Comparison of ENCODE assay signal across 21 cellular contexts in genomic region chr17:50349241-50349595, GRCh38. TPM values are rescaled to one million over a fixed set of nuclear protein-coding genes. Genes with fewer than 3 reads are reported as not detected.
DNase-seq lines count a peak whose midpoint lies in the region; ATAC-seq, FAIRE-seq and TF ChIP-seq lines count a peak whose summit lies in the region.
"Had no signal": no experiment of that assay in that cellular context is flagged by ENCODE, and none has a peak within 500 bp of the region (broad histone marks: within the 10 kb centered on the region; RNA-seq: fewer than 3 reads in every experiment).

No MANE protein-coding gene starts in this region.

- H4K20me1 ChIP-seq in K562 (replicated peaks; ENCODE audit: control insufficient read depth, insufficient read depth, low read length), result no peaks in the 10 kb centered on the region; the same call in 1 of the 2 replicates

- in situ Hi-C loops in K562 (cut with MboI), result no loop called here

- TF ChIP-seq CTCF in RWPE1 (conservative IDR thresholded peaks at IDR 0.05; ENCODE audit: low read depth) (no peak), K562 (IDR thresholded peaks at IDR 0.05 in 2 of 3, conservative IDR thresholded peaks at IDR 0.05 in 1 of 3; ENCODE audit: insufficient read depth in 2 of 3, low read depth in 1 of 3, low read length in 3 of 3) (no peak), body of pancreas (IDR thresholded peaks at IDR 0.05) (no peak), colonic mucosa (IDR thresholded peaks at IDR 0.05) (no peak)

- intact Hi-C loops in K562 (cut with micrococcal nuclease), result no loop called here
- intact Hi-C loops in sciatic nerve (cut with DNase I), result no loop called here
- intact Hi-C loops in body of pancreas (cut with DNase I), result no loop called here
- intact Hi-C loops in colonic mucosa (cut with DNase I), result no loop called here

- peak overlapping the region; percentile 25 for H3K4me3 Mint-ChIP-seq in activated CD8-positive, alpha-beta memory T cell treated with anti-CD3 and anti-CD28 coated beads, Interleukin-2, amount 10 ng/mL, durations not matched to agents 7 days and 5 days
- H3K4me3 Mint-ChIP-seq: activated B cell treated with CpG ODN at 0.5 μM for 24 hours; CD14-positive monocyte; central memory CD8-positive, alpha-beta T cell; stimulated activated naive CD8-positive, alpha-beta T cell treated with anti-CD3 and anti-CD28 coated beads, Interleukin-15, Interleukin-2, amounts not matched to agents 100 ng/mL and 50 ng/mL, for 24 hours had no signal

- WGBS in K562 (ENCODE audit: insufficient coverage, low coverage, missing lambda C conversion rate), result 89% methylated on average over 5 of the region's 5 CpGs
- 89 to 92% methylated on average over 5 of the region's 5 CpGs for WGBS in body of pancreas, 2 donors

- H3K27ac Mint-ChIP-seq in activated CD8-positive, alpha-beta memory T cell treated with anti-CD3 and anti-CD28 coated beads, Interleukin-2, amount 10 ng/mL, durations not matched to agents 7 days and 5 days, result peak overlapping the region; percentile 39
- H3K27ac Mint-ChIP-seq: activated B cell treated with CpG ODN at 0.5 μM for 24 hours had no signal

- CTCF ChIA-PET in activated CD8-positive, alpha-beta memory T cell treated with anti-CD3 and anti-CD28 coated beads, Interleukin-2, amount 10 ng/mL, durations not matched to agents 7 days and 5 days (lab: Charles Lee), result interaction anchor here (1.1 to 5.0 kb wide), 4 partner anchors 9 to 149 kb away, joined by 3 to 32 read pairs (median 5); no protein-coding TSS in a partner anchor
- CTCF ChIA-PET in RWPE1 (lab: Yijun Ruan, JAX), result interaction anchor here (0.8 to 2.0 kb wide), 2 partner anchors 13 to 107 kb away, joined by 4 to 7 read pairs; no protein-coding TSS in a partner anchor
- CTCF ChIA-PET in K562 (lab: Yijun Ruan, JAX; ENCODE audit: low intra/inter-chr PET ratio), result no interaction called here

- H3K9me3 Mint-ChIP-seq in activated CD8-positive, alpha-beta memory T cell treated with anti-CD3 and anti-CD28 coated beads, Interleukin-2, amount 10 ng/mL, durations not matched to agents 7 days and 5 days (ENCODE audit: low read depth), result no peaks in the 10 kb centered on the region
- H3K9me3 Mint-ChIP-seq: activated B cell treated with CpG ODN at 0.5 μM for 24 hours; CD14-positive monocyte; central memory CD8-positive, alpha-beta T cell; naive thymus-derived CD4-positive, alpha-beta T cell; stimulated activated naive CD8-positive, alpha-beta T cell treated with anti-CD3 and anti-CD28 coated beads, Interleukin-15, Interleukin-2, amounts not matched to agents 100 ng/mL and 50 ng/mL, for 24 hours had no signal

- no peaks in the 10 kb centered on the region for H3K36me3 Mint-ChIP-seq in activated CD8-positive, alpha-beta memory T cell treated with anti-CD3 and anti-CD28 coated beads, Interleukin-2, amount 10 ng/mL, durations not matched to agents 7 days and 5 days

- H3K79me2 ChIP-seq in K562 (ENCODE audit: control insufficient read depth, insufficient read depth, low read length), result peaks cover 18% of the 10 kb centered on the region

- no peak overlapping the region for H2AFZ ChIP-seq in K562 (ENCODE audit: low read depth, low read length)

- TF ChIP-seq RAD21 in K562 (CRISPR knock-in tag; conservative IDR thresholded peaks at IDR 0.05 in 1 of 2, IDR thresholded peaks at IDR 0.05 in 1 of 2), result no peak

- H3K27ac ChIP-seq in RWPE1, result peak overlapping the region; percentile 73
- no peak overlapping the region for H3K27ac ChIP-seq in K562 (ENCODE audit: extremely low read depth, low read depth, low read length)
- H3K27ac ChIP-seq in body of pancreas, result no peak overlapping the region
- no peak overlapping the region for H3K27ac ChIP-seq in colonic mucosa
- H3K27ac ChIP-seq: upper lobe of right lung had no signal

- H3K4me3 ChIP-seq in K562, result no peak overlapping the region
- no peak overlapping the region for H3K4me3 ChIP-seq in body of pancreas
- H3K4me3 ChIP-seq in colonic mucosa, result no peak overlapping the region
- H3K4me3 ChIP-seq: lung, upper lobe of right lung had no signal

- peaks cover 3% of the 10 kb centered on the region for H3K9me1 ChIP-seq in K562 (ENCODE audit: control insufficient read depth, insufficient read depth, low read length)

- H3K27me3 ChIP-seq in K562 (ENCODE audit: control insufficient read depth in 2 of 2, insufficient read depth in 2 of 2, low read length in 2 of 2) (no peaks in the 10 kb centered on the region; a peak in 1 of 5 replicates), body of pancreas (no peaks in the 10 kb centered on the region), colonic mucosa (no peaks in the 10 kb centered on the region)
- H3K27me3 ChIP-seq: upper lobe of right lung had no signal

- no peaks in the 10 kb centered on the region for H3K9me3 ChIP-seq in K562 (replicated peaks; ENCODE audit: control insufficient read depth, insufficient read depth, low read depth, low read length)
- H3K9me3 ChIP-seq in body of pancreas, result no peaks in the 10 kb centered on the region
- no peaks in the 10 kb centered on the region for H3K9me3 ChIP-seq in colonic mucosa
- H3K9me3 ChIP-seq: upper lobe of right lung had no signal

- TF ChIP-seq POLR2A in K562 (conservative IDR thresholded peaks at IDR 0.05) (no peak), body of pancreas (IDR thresholded peaks at IDR 0.05) (no peak)

- H3K4me1 Mint-ChIP-seq in activated CD8-positive, alpha-beta memory T cell treated with anti-CD3 and anti-CD28 coated beads, Interleukin-2, amount 10 ng/mL, durations not matched to agents 7 days and 5 days, result peaks cover 39% of the 10 kb centered on the region

- TF ChIP-seq EP300 in K562 (IDR thresholded peaks at IDR 0.05; ENCODE audit: low read length), result no peak

- no peak overlapping the region for H3K9ac ChIP-seq in K562 (ENCODE audit: insufficient read depth in 1 of 2, low read depth in 2 of 2, low read length in 2 of 2)
- H3K9ac ChIP-seq in colonic mucosa (ENCODE audit: low read depth in 2 of 2, low read length in 2 of 2), result no peak overlapping the region

- DNase-seq in activated CD8-positive, alpha-beta memory T cell treated with anti-CD3 and anti-CD28 coated beads, Interleukin-2, amount 10 ng/mL, durations not matched to agents 7 days and 5 days, result peak; percentile 33
- DNase-seq in activated CD8-positive, alpha-beta memory T cell treated with anti-CD3 and anti-CD28 coated beads for 24 hours, result no peak
- DNase-seq in RWPE1 (ENCODE audit: low spot score) (no peak), K562 (ENCODE audit: extremely low read depth in 1 of 4, low spot score in 3 of 4) (no peak), sciatic nerve (ENCODE audit: low spot score) (peak; percentile 38), body of pancreas (no peak), colonic mucosa (no peak), NCI-H146 (lab: John Stamatoyannopoulos, UW) (no peak)
- DNase-seq: activated B cell treated with CpG ODN at 0.5 μM for 24 hours; DND-41; effector CD8-positive, alpha-beta T cell; naive thymus-derived CD4-positive, alpha-beta T cell; NK-92 treated with Interleukin-12 subunit alpha and Interleukin-12 subunit beta, amount 100 ng/mL, for 24 hours; stimulated activated CD4-positive, alpha-beta T cell treated with anti-CD3 and anti-CD28 coated beads, Interleukin-15, amount 100 ng/mL, for 24 hours had no signal

- no peak for ATAC-seq in activated CD8-positive, alpha-beta memory T cell treated with anti-CD3 and anti-CD28 coated beads, Interleukin-2, amount 10 ng/mL, durations not matched to agents 7 days and 5 days
- ATAC-seq in K562, result no peak
- no peak for ATAC-seq in sciatic nerve
- ATAC-seq in body of pancreas, result no peak
- ATAC-seq: naive thymus-derived CD4-positive, alpha-beta T cell; upper lobe of right lung had no signal

- no TSS peak for BruUV-seq in K562 (replicated peaks; lab: Mats Ljungman, UMichigan)

- peaks cover 8 to 35% of the 10 kb centered on the region in 2 experiments; a peak in 4 of 5 replicates for H3K4me1 ChIP-seq in K562 (replicated peaks in 1 of 2; ENCODE audit: control insufficient read depth in 2 of 2, insufficient read depth in 2 of 2, low read length in 2 of 2)
- peaks cover 24% of the 10 kb centered on the region for H3K4me1 ChIP-seq in body of pancreas
- H3K4me1 ChIP-seq in colonic mucosa, result peaks cover 7% of the 10 kb centered on the region

- H3K27me3 Mint-ChIP-seq in activated CD8-positive, alpha-beta memory T cell treated with anti-CD3 and anti-CD28 coated beads, Interleukin-2, amount 10 ng/mL, durations not matched to agents 7 days and 5 days, result no peaks in the 10 kb centered on the region
- H3K27me3 Mint-ChIP-seq: activated B cell treated with CpG ODN at 0.5 μM for 24 hours; central memory CD8-positive, alpha-beta T cell; naive thymus-derived CD4-positive, alpha-beta T cell; stimulated activated naive CD8-positive, alpha-beta T cell treated with anti-CD3 and anti-CD28 coated beads, Interleukin-15, Interleukin-2, amounts not matched to agents 100 ng/mL and 50 ng/mL, for 24 hours had no signal

- FAIRE-seq in K562 (lab: Jason Lieb, UNC), result no peak
- FAIRE-seq: GM19239, islet of Langerhans had no signal

- POLR2A ChIA-PET in RWPE1 (lab: Yijun Ruan, JAX; ENCODE audit: low non-redundant PET) (no interaction called here), K562 (lab: Yijun Ruan, JAX) (interaction anchor here (0.5 to 1.2 kb wide), 5 partner anchors 9 to 29 kb away, joined by 3 to 5 read pairs (median 3); no protein-coding TSS in a partner anchor)

- H3K4me2 ChIP-seq in K562 (ENCODE audit: insufficient read depth, low read length), result no peak overlapping the region

- H3K36me3 ChIP-seq in K562 (ENCODE audit: control insufficient read depth, insufficient read depth, low read length) (peaks cover 10% of the 10 kb centered on the region; the same call in 1 of the 3 replicates), body of pancreas (replicated peaks in 1 of 2; ENCODE audit: insufficient read depth in 1 of 2, low read depth in 2 of 2) (no peaks in the 10 kb centered on the region), colonic mucosa (no peaks in the 10 kb centered on the region)
- H3K36me3 ChIP-seq: upper lobe of right lung had no signal

RNA-seq across cellular contexts. Expression of gene XYLT2, which starts 3.3 kb away (rescaled TPM):
- 10 to 100 TPM; 33.1 to 38.2 TPM for total RNA-seq in activated CD8-positive, alpha-beta memory T cell treated with anti-CD3 and anti-CD28 coated beads, Interleukin-2, amount 10 ng/mL, durations not matched to agents 7 days and 5 days
- 16.9 and 49.3 TPM in 2 replicates for total RNA-seq in K562 (2011; cell fraction: chromatin; rRNA removed; ENCODE audit: low replicate concordance)
- 28.8 and 34.7 TPM in 2 replicates for total RNA-seq in K562 (2011; cell fraction: nucleolus; rRNA removed)
- total RNA-seq in K562 (2011; cell fraction: nucleoplasm; rRNA removed), result 27.6 and 29.6 TPM in 2 replicates
- 9.1 and 14.0 TPM in 2 replicates for total RNA-seq in K562 (2014; rRNA removed)
- 2.0 and 2.4 TPM in 2 replicates for total RNA-seq in K562 (2014; rRNA removed; fragmentation: Illumina TruSeq; extraction: Trizol)
- total RNA-seq in K562 (2015; rRNA removed; fragmentation: Illumina TruSeq; extraction: Trizol), result 4.5 and 10.6 TPM in 2 replicates
- 8.9 and 9.5 TPM in 2 replicates for total RNA-seq in K562 (2021)
- polyA plus RNA-seq in K562 (2011; rRNA removed), result 3.8 and 8.4 TPM in 2 replicates
- polyA plus RNA-seq in K562 (2011; cell fraction: cytosol; rRNA removed), result 7.0 and 11.0 TPM in 2 replicates
- polyA plus RNA-seq in K562 (2011; cell fraction: nucleus; rRNA removed), result 19.7 and 30.0 TPM in 2 replicates
- 6.2 and 10.6 TPM in 2 replicates for polyA plus RNA-seq in K562 (2012)
- 4.3 and 6.5 TPM in 2 replicates for polyA plus RNA-seq in K562 (2014; fragmentation: Illumina TruSeq; extraction: Trizol)
- 1 to 10 TPM in 1 of 2 experiments, under 1 TPM in 1; 0.63 to 1.0 TPM for polyA plus RNA-seq in K562 (2014; fragmentation: Nextera tagmentation; extraction: Ambion mirVana)
- polyA plus RNA-seq in K562 (2014; rRNA removed), result 7.3 and 8.0 TPM in 2 replicates
- polyA minus RNA-seq in K562 (2011; rRNA and poly(A)+ RNA removed), result 6.2 and 7.9 TPM in 2 replicates
- polyA minus RNA-seq in K562 (2011; cell fraction: cytosol; rRNA and poly(A)+ RNA removed), result 8.8 and 29.4 TPM in 2 replicates
- polyA minus RNA-seq in K562 (2011; cell fraction: nucleus; rRNA and poly(A)+ RNA removed), result 9.4 and 10.1 TPM in 2 replicates
- total RNA-seq in sciatic nerve, result 20.0 TPM
- total RNA-seq in body of pancreas, result 10 to 100 TPM; 22.8 to 31.3 TPM
- 10 to 100 TPM; 15.6 to 28.5 TPM for total RNA-seq in colonic mucosa

RNA-seq across cellular contexts. Expression of gene MRPL27, which starts 23.8 kb away (rescaled TPM):
- 10 to 100 TPM; 65.7 to 81.8 TPM for total RNA-seq in activated CD8-positive, alpha-beta memory T cell treated with anti-CD3 and anti-CD28 coated beads, Interleukin-2, amount 10 ng/mL, durations not matched to agents 7 days and 5 days
- total RNA-seq in K562 (2011; cell fraction: chromatin; rRNA removed; ENCODE audit: low replicate concordance), result 59.4 and 90.8 TPM in 2 replicates
- total RNA-seq in K562 (2011; cell fraction: nucleolus; rRNA removed), result 82.5 and 90.0 TPM in 2 replicates
- 74.9 and 93.1 TPM in 2 replicates for total RNA-seq in K562 (2011; cell fraction: nucleoplasm; rRNA removed)
- total RNA-seq in K562 (2014; rRNA removed), result 99.4 and 102 TPM in 2 replicates
- total RNA-seq in K562 (2014; rRNA removed; fragmentation: Illumina TruSeq; extraction: Trizol), result 122 and 142 TPM in 2 replicates
- 123 and 127 TPM in 2 replicates for total RNA-seq in K562 (2015; rRNA removed; fragmentation: Illumina TruSeq; extraction: Trizol)
- total RNA-seq in K562 (2021), result 96.3 and 98.2 TPM in 2 replicates
- 127 and 146 TPM in 2 replicates for polyA plus RNA-seq in K562 (2011; rRNA removed)
- 138 and 159 TPM in 2 replicates for polyA plus RNA-seq in K562 (2011; cell fraction: cytosol; rRNA removed)
- polyA plus RNA-seq in K562 (2011; cell fraction: nucleus; rRNA removed), result 67.4 and 86.4 TPM in 2 replicates
- polyA plus RNA-seq in K562 (2012), result 72.3 and 119 TPM in 2 replicates
- polyA plus RNA-seq in K562 (2014; fragmentation: Illumina TruSeq; extraction: Trizol), result 103 and 105 TPM in 2 replicates
- polyA plus RNA-seq in K562 (2014; fragmentation: Nextera tagmentation; extraction: Ambion mirVana), result 100 to 1,000 TPM; 388 to 401 TPM
- 138 and 143 TPM in 2 replicates for polyA plus RNA-seq in K562 (2014; rRNA removed)
- polyA minus RNA-seq in K562 (2011; rRNA and poly(A)+ RNA removed), result 80.5 and 86.3 TPM in 2 replicates
- polyA minus RNA-seq in K562 (2011; cell fraction: cytosol; rRNA and poly(A)+ RNA removed), result 18.6 and 40.0 TPM in 2 replicates
- polyA minus RNA-seq in K562 (2011; cell fraction: nucleus; rRNA and poly(A)+ RNA removed), result 31.5 and 50.3 TPM in 2 replicates
- 41.2 TPM for total RNA-seq in sciatic nerve
- 10 to 100 TPM; 26.5 to 31.3 TPM for total RNA-seq in body of pancreas
- total RNA-seq in colonic mucosa, result 100 to 1,000 TPM in 1 of 2 donors, 10 to 100 TPM in 1; 71.7 to 135 TPM

RNA-seq across cellular contexts. Expression of gene EME1, which starts 23.8 kb away (rescaled TPM):
- total RNA-seq in activated CD8-positive, alpha-beta memory T cell treated with anti-CD3 and anti-CD28 coated beads, Interleukin-2, amount 10 ng/mL, durations not matched to agents 7 days and 5 days, result 10 to 100 TPM; 34.0 to 40.8 TPM
- 119 and 126 TPM in 2 replicates for total RNA-seq in K562 (2011; cell fraction: chromatin; rRNA removed; ENCODE audit: low replicate concordance)
- total RNA-seq in K562 (2011; cell fraction: nucleolus; rRNA removed), result 73.0 and 74.5 TPM in 2 replicates
- total RNA-seq in K562 (2011; cell fraction: nucleoplasm; rRNA removed), result 64.3 and 82.1 TPM in 2 replicates
- total RNA-seq in K562 (2014; rRNA removed), result 18.8 and 28.0 TPM in 2 replicates
- total RNA-seq in K562 (2014; rRNA removed; fragmentation: Illumina TruSeq; extraction: Trizol), result 17.6 and 21.4 TPM in 2 replicates
- total RNA-seq in K562 (2015; rRNA removed; fragmentation: Illumina TruSeq; extraction: Trizol), result 16.6 and 17.6 TPM in 2 replicates
- 16.8 and 20.1 TPM in 2 replicates for total RNA-seq in K562 (2021)
- polyA plus RNA-seq in K562 (2011; rRNA removed), result 44.1 and 61.3 TPM in 2 replicates
- polyA plus RNA-seq in K562 (2011; cell fraction: cytosol; rRNA removed), result 15.3 and 28.4 TPM in 2 replicates
- 254 and 409 TPM in 2 replicates for polyA plus RNA-seq in K562 (2011; cell fraction: nucleus; rRNA removed)
- 42.1 and 48.1 TPM in 2 replicates for polyA plus RNA-seq in K562 (2012)
- 20.9 and 24.0 TPM in 2 replicates for polyA plus RNA-seq in K562 (2014; fragmentation: Illumina TruSeq; extraction: Trizol)
- 10 to 100 TPM; 14.6 to 27.4 TPM for polyA plus RNA-seq in K562 (2014; fragmentation: Nextera tagmentation; extraction: Ambion mirVana)
- polyA plus RNA-seq in K562 (2014; rRNA removed), result 28.7 TPM in 2 replicates
- 24.1 and 34.7 TPM in 2 replicates for polyA minus RNA-seq in K562 (2011; rRNA and poly(A)+ RNA removed)
- polyA minus RNA-seq in K562 (2011; cell fraction: cytosol; rRNA and poly(A)+ RNA removed), result 7.2 and 9.6 TPM in 2 replicates
- 28.1 and 57.5 TPM in 2 replicates for polyA minus RNA-seq in K562 (2011; cell fraction: nucleus; rRNA and poly(A)+ RNA removed)
- total RNA-seq in sciatic nerve, result 1.5 TPM
- not detected for total RNA-seq in body of pancreas
- total RNA-seq in colonic mucosa, result 10 to 100 TPM in 1 of 2 donors, 1 to 10 TPM in 1; 1.8 to 10.1 TPM
- polyA plus RNA-seq: naive thymus-derived CD4-positive, alpha-beta T cell had no signal

RNA-seq across cellular contexts. Expression of gene LRRC59, which starts 48.1 kb away (rescaled TPM):
- 10 to 100 TPM; 71.5 to 82.6 TPM for total RNA-seq in activated CD8-positive, alpha-beta memory T cell treated with anti-CD3 and anti-CD28 coated beads, Interleukin-2, amount 10 ng/mL, durations not matched to agents 7 days and 5 days
- 69.1 and 116 TPM in 2 replicates for total RNA-seq in K562 (2011; cell fraction: chromatin; rRNA removed; ENCODE audit: low replicate concordance)
- total RNA-seq in K562 (2011; cell fraction: nucleolus; rRNA removed), result 92.4 and 122 TPM in 2 replicates
- total RNA-seq in K562 (2011; cell fraction: nucleoplasm; rRNA removed), result 127 and 192 TPM in 2 replicates
- 187 and 221 TPM in 2 replicates for total RNA-seq in K562 (2014; rRNA removed)
- 154 and 156 TPM in 2 replicates for total RNA-seq in K562 (2014; rRNA removed; fragmentation: Illumina TruSeq; extraction: Trizol)
- 187 TPM in 2 replicates for total RNA-seq in K562 (2015; rRNA removed; fragmentation: Illumina TruSeq; extraction: Trizol)
- 223 and 244 TPM in 2 replicates for total RNA-seq in K562 (2021)
- polyA plus RNA-seq in K562 (2011; rRNA removed), result 119 and 158 TPM in 2 replicates
- polyA plus RNA-seq in K562 (2011; cell fraction: cytosol; rRNA removed), result 85.0 and 92.7 TPM in 2 replicates
- polyA plus RNA-seq in K562 (2011; cell fraction: nucleus; rRNA removed), result 52.0 and 69.3 TPM in 2 replicates
- 201 and 212 TPM in 2 replicates for polyA plus RNA-seq in K562 (2012)
- 206 and 214 TPM in 2 replicates for polyA plus RNA-seq in K562 (2014; fragmentation: Illumina TruSeq; extraction: Trizol)
- 10 to 100 TPM; 27.8 to 38.7 TPM for polyA plus RNA-seq in K562 (2014; fragmentation: Nextera tagmentation; extraction: Ambion mirVana)
- 118 and 134 TPM in 2 replicates for polyA plus RNA-seq in K562 (2014; rRNA removed)
- 198 and 249 TPM in 2 replicates for polyA minus RNA-seq in K562 (2011; rRNA and poly(A)+ RNA removed)
- 104 and 126 TPM in 2 replicates for polyA minus RNA-seq in K562 (2011; cell fraction: cytosol; rRNA and poly(A)+ RNA removed)
- polyA minus RNA-seq in K562 (2011; cell fraction: nucleus; rRNA and poly(A)+ RNA removed), result 35.8 and 66.0 TPM in 2 replicates
- 33.6 TPM for total RNA-seq in sciatic nerve
- 100 to 1,000 TPM in 1 of 2 donors, 10 to 100 TPM in 1; 70.8 to 113 TPM for total RNA-seq in body of pancreas
- 100 to 1,000 TPM; 147 to 265 TPM for total RNA-seq in colonic mucosa

Comparison
In these comparisons a context has a peak if more than half of its experiments do, and no peak if none do; other contexts are left out.
1. DNase-seq: peak in activated CD8-positive, alpha-beta memory T cell treated with anti-CD3 and anti-CD28 coated beads, Interleukin-2, amount 10 ng/mL, durations not matched to agents 7 days and 5 days (single experiment) and sciatic nerve (single experiment); none in activated CD8-positive, alpha-beta memory T cell treated with anti-CD3 and anti-CD28 coated beads for 24 hours (single experiment), RWPE1 (single experiment), K562 (0 of 4), body of pancreas (0 of 4), colonic mucosa (single experiment) and NCI-H146 (single experiment).